1 cellular context compared by ENCODE assay signal in the genomic region with DNA sequence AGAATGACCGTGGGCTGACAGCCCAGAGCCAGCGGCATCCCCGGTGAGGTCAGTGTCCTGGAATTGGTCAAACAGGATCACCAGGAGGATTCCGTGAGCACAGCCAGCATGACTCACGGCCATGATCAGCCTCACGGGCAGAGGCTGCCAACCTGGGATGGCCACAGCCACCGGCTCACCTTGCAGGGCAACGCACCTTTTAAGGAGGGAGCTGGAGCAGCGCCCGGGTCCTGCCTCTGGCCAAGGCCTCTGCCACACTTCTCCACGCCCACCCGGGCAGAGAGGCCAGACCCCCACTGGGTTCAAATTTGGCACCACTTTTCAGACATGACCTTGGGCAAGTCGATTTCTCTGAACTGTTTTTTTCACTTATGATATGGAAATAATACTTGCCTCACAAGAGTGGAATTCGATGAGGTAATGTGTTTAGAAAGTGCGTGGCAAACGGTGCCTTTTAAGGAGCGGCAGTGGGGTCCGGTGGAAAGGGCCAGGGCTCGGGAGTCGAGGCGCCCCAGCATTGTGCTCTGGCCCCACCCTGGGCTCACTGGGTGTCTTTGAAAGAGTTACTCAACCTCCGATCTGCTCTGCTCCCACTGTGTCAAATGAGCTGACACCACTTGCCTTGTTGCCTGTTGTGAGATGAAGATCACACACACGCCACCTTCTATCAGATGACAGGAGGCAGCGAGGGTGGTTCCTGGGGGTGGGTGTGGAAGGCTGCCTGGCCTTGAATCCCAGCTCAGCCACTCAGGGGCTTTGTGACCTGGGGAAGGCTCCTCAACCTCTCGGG.
TF ChIP-seq lines count a peak whose summit lies in the region.

No MANE protein-coding gene starts in this region.

TF ChIP-seq in HEK293, 187 proteins besides CTCF, POLR2A, EP300 and RAD21 (continued from another document and continues in another):
- TF ChIP-seq, protein P1, sequence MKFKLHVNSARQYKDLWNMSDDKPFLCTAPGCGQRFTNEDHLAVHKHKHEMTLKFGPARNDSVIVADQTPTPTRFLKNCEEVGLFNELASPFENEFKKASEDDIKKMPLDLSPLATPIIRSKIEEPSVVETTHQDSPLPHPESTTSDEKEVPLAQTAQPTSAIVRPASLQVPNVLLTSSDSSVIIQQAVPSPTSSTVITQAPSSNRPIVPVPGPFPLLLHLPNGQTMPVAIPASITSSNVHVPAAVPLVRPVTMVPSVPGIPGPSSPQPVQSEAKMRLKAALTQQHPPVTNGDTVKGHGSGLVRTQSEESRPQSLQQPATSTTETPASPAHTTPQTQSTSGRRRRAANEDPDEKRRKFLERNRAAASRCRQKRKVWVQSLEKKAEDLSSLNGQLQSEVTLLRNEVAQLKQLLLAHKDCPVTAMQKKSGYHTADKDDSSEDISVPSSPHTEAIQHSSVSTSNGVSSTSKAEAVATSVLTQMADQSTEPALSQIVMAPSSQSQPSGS (tag by site-specific recombination; IDR thresholded peaks at IDR 0.05; ENCODE audit: low read depth) = peak; percentile 89
- peak; percentile 70 for TF ChIP-seq KLF10 (tag by site-specific recombination; IDR thresholded peaks at IDR 0.05)
- peak; percentile 85 for TF ChIP-seq ZNF629 (tag by site-specific recombination; IDR thresholded peaks at IDR 0.05)
- no peak for TF ChIP-seq ZNF624 (tag by site-specific recombination; IDR thresholded peaks at IDR 0.05)
- TF ChIP-seq ZBTB21 (tag by site-specific recombination; IDR thresholded peaks at IDR 0.05) = peak; percentile 51; the same call in 1 of the 2 replicates
- TF ChIP-seq ZNF639 (tag by site-specific recombination; IDR thresholded peaks at IDR 0.05) = peak; percentile 35; the same call in 1 of the 2 replicates
- 0 out of 2 replicates have a peak, but pooled peaks have one; percentile 9 for TF ChIP-seq ZNF558 (tag by site-specific recombination; IDR thresholded peaks at IDR 0.05)
- no peak for TF ChIP-seq ZNF391 (tag by site-specific recombination; IDR thresholded peaks at IDR 0.05; ENCODE audit: borderline replicate concordance, low read depth)
- peak; percentile 66 for TF ChIP-seq ZNF366 (tag by site-specific recombination; conservative IDR thresholded peaks at IDR 0.05)
- peak; percentile 71 for TF ChIP-seq ZBTB17 (tag by site-specific recombination; IDR thresholded peaks at IDR 0.05)
- 0 out of 2 replicates have a peak, but pooled peaks have one; percentile 4 for TF ChIP-seq SP2 (tag by site-specific recombination; IDR thresholded peaks at IDR 0.05)
- peak; percentile 85 for TF ChIP-seq GLIS1 (tag by site-specific recombination; IDR thresholded peaks at IDR 0.05)
- TF ChIP-seq ZFHX2 (tag by site-specific recombination; conservative IDR thresholded peaks at IDR 0.05) = peak; percentile 55
- TF ChIP-seq PATZ1 (tag by site-specific recombination; IDR thresholded peaks at IDR 0.05) = peak; percentile 78
- no peak for TF ChIP-seq ZNF654 (tag by site-specific recombination; IDR thresholded peaks at IDR 0.05; ENCODE audit: low read depth)
- TF ChIP-seq, protein P2, sequence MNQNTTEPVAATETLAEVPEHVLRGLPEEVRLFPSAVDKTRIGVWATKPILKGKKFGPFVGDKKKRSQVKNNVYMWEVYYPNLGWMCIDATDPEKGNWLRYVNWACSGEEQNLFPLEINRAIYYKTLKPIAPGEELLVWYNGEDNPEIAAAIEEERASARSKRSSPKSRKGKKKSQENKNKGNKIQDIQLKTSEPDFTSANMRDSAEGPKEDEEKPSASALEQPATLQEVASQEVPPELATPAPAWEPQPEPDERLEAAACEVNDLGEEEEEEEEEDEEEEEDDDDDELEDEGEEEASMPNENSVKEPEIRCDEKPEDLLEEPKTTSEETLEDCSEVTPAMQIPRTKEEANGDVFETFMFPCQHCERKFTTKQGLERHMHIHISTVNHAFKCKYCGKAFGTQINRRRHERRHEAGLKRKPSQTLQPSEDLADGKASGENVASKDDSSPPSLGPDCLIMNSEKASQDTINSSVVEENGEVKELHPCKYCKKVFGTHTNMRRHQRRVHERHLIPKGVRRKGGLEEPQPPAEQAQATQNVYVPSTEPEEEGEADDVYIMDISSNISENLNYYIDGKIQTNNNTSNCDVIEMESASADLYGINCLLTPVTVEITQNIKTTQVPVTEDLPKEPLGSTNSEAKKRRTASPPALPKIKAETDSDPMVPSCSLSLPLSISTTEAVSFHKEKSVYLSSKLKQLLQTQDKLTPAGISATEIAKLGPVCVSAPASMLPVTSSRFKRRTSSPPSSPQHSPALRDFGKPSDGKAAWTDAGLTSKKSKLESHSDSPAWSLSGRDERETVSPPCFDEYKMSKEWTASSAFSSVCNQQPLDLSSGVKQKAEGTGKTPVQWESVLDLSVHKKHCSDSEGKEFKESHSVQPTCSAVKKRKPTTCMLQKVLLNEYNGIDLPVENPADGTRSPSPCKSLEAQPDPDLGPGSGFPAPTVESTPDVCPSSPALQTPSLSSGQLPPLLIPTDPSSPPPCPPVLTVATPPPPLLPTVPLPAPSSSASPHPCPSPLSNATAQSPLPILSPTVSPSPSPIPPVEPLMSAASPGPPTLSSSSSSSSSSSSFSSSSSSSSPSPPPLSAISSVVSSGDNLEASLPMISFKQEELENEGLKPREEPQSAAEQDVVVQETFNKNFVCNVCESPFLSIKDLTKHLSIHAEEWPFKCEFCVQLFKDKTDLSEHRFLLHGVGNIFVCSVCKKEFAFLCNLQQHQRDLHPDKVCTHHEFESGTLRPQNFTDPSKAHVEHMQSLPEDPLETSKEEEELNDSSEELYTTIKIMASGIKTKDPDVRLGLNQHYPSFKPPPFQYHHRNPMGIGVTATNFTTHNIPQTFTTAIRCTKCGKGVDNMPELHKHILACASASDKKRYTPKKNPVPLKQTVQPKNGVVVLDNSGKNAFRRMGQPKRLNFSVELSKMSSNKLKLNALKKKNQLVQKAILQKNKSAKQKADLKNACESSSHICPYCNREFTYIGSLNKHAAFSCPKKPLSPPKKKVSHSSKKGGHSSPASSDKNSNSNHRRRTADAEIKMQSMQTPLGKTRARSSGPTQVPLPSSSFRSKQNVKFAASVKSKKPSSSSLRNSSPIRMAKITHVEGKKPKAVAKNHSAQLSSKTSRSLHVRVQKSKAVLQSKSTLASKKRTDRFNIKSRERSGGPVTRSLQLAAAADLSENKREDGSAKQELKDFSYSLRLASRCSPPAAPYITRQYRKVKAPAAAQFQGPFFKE (tag by site-specific recombination; IDR thresholded peaks at IDR 0.05; ENCODE audit: borderline replicate concordance) = no peak
- peak; percentile 45; the same call in 1 of the 2 replicates for TF ChIP-seq ZNF394 (tag by site-specific recombination; IDR thresholded peaks at IDR 0.05; ENCODE audit: borderline replicate concordance)
- peak; percentile 73 for TF ChIP-seq SP7 (tag by site-specific recombination; IDR thresholded peaks at IDR 0.05)
- no peak for TF ChIP-seq ZBTB26 (tag by site-specific recombination; optimal IDR thresholded peaks at IDR 0.05)
- 0 out of 2 replicates have a peak, but pooled peaks have one; percentile 22 for TF ChIP-seq ZNF324 (tag by site-specific recombination; IDR thresholded peaks at IDR 0.05)
- TF ChIP-seq ZNF362 (tag by site-specific recombination; IDR thresholded peaks at IDR 0.05) = peak; percentile 98
- TF ChIP-seq ZNF561 (tag by site-specific recombination; IDR thresholded peaks at IDR 0.05; ENCODE audit: borderline replicate concordance) = no peak
- TF ChIP-seq ZNF660 (tag by site-specific recombination; IDR thresholded peaks at IDR 0.05) = no peak
- 0 out of 2 replicates have a peak, but pooled peaks have one; percentile 22 for TF ChIP-seq KLF1 (tag by site-specific recombination; IDR thresholded peaks at IDR 0.05)
- TF ChIP-seq WT1 (tag by site-specific recombination; IDR thresholded peaks at IDR 0.05) = no peak
- TF ChIP-seq ZNF140 (tag by site-specific recombination; IDR thresholded peaks at IDR 0.05) = no peak
- peak; percentile 91 for TF ChIP-seq ZIC2 (tag by site-specific recombination; IDR thresholded peaks at IDR 0.05)
- no peak for TF ChIP-seq KLF7 (tag by site-specific recombination; IDR thresholded peaks at IDR 0.05; ENCODE audit: borderline replicate concordance)
- no peak for TF ChIP-seq ZSCAN18 (tag by site-specific recombination; IDR thresholded peaks at IDR 0.05)
- no peak for TF ChIP-seq ZNF169 (tag by site-specific recombination; IDR thresholded peaks at IDR 0.05)
- TF ChIP-seq, protein P3, sequence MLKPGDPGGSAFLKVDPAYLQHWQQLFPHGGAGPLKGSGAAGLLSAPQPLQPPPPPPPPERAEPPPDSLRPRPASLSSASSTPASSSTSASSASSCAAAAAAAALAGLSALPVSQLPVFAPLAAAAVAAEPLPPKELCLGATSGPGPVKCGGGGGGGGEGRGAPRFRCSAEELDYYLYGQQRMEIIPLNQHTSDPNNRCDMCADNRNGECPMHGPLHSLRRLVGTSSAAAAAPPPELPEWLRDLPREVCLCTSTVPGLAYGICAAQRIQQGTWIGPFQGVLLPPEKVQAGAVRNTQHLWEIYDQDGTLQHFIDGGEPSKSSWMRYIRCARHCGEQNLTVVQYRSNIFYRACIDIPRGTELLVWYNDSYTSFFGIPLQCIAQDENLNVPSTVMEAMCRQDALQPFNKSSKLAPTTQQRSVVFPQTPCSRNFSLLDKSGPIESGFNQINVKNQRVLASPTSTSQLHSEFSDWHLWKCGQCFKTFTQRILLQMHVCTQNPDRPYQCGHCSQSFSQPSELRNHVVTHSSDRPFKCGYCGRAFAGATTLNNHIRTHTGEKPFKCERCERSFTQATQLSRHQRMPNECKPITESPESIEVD (tag by site-specific recombination; IDR thresholded peaks at IDR 0.05) = no peak
- TF ChIP-seq ZXDB (tag by site-specific recombination; IDR thresholded peaks at IDR 0.05) = no peak
- peak; percentile 92 for TF ChIP-seq HIC1 (tag by site-specific recombination; IDR thresholded peaks at IDR 0.05)
